30 cellular contexts compared by ENCODE assay signal in genomic region chr13:69094485-69094884, GRCh38.
"Had no signal": no experiment of that assay in that cellular context is flagged by ENCODE, and none has a peak within 500 bp of the region (broad histone marks: within the 10 kb centered on the region; RNA-seq: fewer than 3 reads in every experiment).

No MANE protein-coding gene starts in this region.

- H3K36me3 ChIP-seq: neutrophil, ovary, right lobe of liver, sigmoid colon, spleen, suprapubic skin, tibial artery, transverse colon, vagina had no signal

- ATAC-seq: naive thymus-derived CD8-positive, alpha-beta T cell; natural killer cell treated with Interleukin-12 subunit alpha and Interleukin-12 subunit beta and Interleukin-15 and Interleukin-18, amount 100 ng/mL, for 72 hours; psoas muscle; right cardiac atrium; right lobe of liver; stimulated activated memory B cell treated with anti-CD40 and anti-IgM and Interleukin-4, amounts not matched to agents 10 μg/mL and 1 μg/mL and 100 μg/mL, for 72 hours; stimulated activated naive CD8-positive, alpha-beta T cell treated with anti-CD3 and anti-CD28 coated beads, Interleukin-15, amount 100 ng/mL, for 72 hours; stimulated activated naive CD8-positive, alpha-beta T cell treated with anti-CD3 and anti-CD28 coated beads, Interleukin-15, Interleukin-2, amounts not matched to agents 100 U/mL and 50 U/mL, for 24 hours had no signal

- H3K27me3 ChIP-seq: neutrophil, ovary, right lobe of liver, sigmoid colon, spleen, suprapubic skin, testis, tibial artery, transverse colon, vagina had no signal

- H3K4me1 ChIP-seq: parathyroid adenoma, psoas muscle, right lobe of liver, sigmoid colon, spleen, suprapubic skin, testis, tibial artery, transverse colon, vagina had no signal

- H3K9me3 ChIP-seq: neutrophil, ovary, psoas muscle, right lobe of liver, sigmoid colon, suprapubic skin, testis, tibial artery, transverse colon, vagina had no signal

- H3K27ac ChIP-seq: neutrophil, ovary, parathyroid adenoma, psoas muscle, right lobe of liver, sigmoid colon, spleen, suprapubic skin, testis, tibial artery, transverse colon, vagina had no signal

- H3K4me3 ChIP-seq: ovary, psoas muscle, right lobe of liver, sigmoid colon, spleen, suprapubic skin, testis, tibial artery, transverse colon, vagina had no signal

- FAIRE-seq: small intestine, urothelium cell line had no signal

- DNase-seq: naive thymus-derived CD8-positive, alpha-beta T cell; nephron progenitor cell; occipital lobe; ovary; posterior cingulate gyrus; psoas muscle; right cardiac atrium; right lobe of liver; sigmoid colon; small intestine; spleen; stimulated activated CD4-positive, alpha-beta T cell treated with anti-CD3 and anti-CD28 coated beads, Interleukin-12 subunit alpha, Interleukin-12 subunit beta, amount 100 ng/mL, for 4 hours; stimulated activated CD4-positive, alpha-beta T cell treated with anti-CD3 and anti-CD28 coated beads, Interleukin-1b, Interleukin-23, amount 100 ng/mL, for 48 hours; stimulated activated CD4-positive, alpha-beta T cell treated with anti-CD3 and anti-CD28 coated beads, Interleukin-4, amount 100 ng/mL, for 1 hour; stimulated activated CD4-positive, alpha-beta T cell treated with anti-CD3 and anti-CD28 coated beads, Interleukin-4, amount 100 ng/mL, for 4 hours; stimulated activated CD8-positive, alpha-beta memory T cell treated with anti-CD3 and anti-CD28 coated beads, Interleukin-4, amount 100 ng/mL, for 48 hours; stimulated activated naive CD4-positive, alpha-beta T cell; stimulated activated naive CD8-positive, alpha-beta T cell treated with anti-CD3 and anti-CD28 coated beads, Interleukin-15, amount 100 ng/mL, for 72 hours; stimulated activated naive CD8-positive, alpha-beta T cell treated with anti-CD3 and anti-CD28 coated beads, Interleukin-15, Interleukin-2, amounts not matched to agents 100 U/mL and 50 U/mL, for 24 hours; substantia nigra; testis; tibial artery; transverse colon had no signal
